In the genomic region with DNA sequence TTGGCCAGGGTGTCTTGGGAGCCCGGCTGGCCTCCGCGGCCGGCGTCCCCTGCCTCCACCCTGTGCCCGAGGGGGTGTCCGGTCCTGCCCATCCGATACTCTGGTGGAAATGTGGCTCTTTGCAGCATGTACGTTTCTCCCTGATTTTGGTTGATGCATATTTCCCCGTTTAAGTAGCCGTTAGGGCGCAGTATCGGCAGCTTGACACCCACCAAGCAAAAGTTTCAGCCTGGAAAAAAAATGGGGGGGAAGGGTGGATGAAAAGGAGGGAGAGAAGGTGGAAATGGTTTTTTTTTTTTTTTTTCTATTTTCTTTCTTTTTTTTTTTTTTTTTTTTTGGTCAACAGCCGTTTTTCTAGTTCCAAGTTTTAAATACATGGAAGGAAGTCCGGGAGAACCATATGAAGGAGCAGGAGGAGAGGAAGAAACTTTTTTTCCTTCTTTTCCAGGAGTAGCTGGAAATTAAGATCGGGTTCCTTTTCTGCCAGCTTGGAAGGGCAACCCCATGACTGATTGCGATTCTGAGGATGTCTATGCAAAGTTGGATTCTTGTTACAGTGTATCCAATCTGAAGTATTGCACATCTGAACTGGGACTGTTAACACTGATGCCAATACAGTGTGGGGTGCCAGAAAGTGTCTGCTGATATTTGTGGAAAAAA, we compare ENCODE assay signal across 8 cellular contexts. TPM values are rescaled to one million over a fixed set of nuclear protein-coding genes. Genes with fewer than 3 reads are reported as not detected.
DNase-seq lines count a peak whose midpoint lies in the region; ATAC-seq, FAIRE-seq and TF ChIP-seq lines count a peak whose summit lies in the region.

No MANE protein-coding gene starts in this region.

- H3K4me2 ChIP-seq in Karpas-422 (ENCODE audit: low read depth, low read length, poor library complexity, severe bottlenecking) = peak overlapping the region; percentile 76
- H3K4me2 ChIP-seq in astrocyte (ENCODE audit: low read length) = peak overlapping the region; percentile 96

- no peaks in the 10 kb centered on the region for H3K9me2 ChIP-seq in Karpas-422 (replicated peaks; ENCODE audit: insufficient read depth, low read length)

- no peaks in the 10 kb centered on the region for H3K36me3 ChIP-seq in CD8-positive, alpha-beta memory T cell (ENCODE audit: insufficient read depth, low read length)
- H3K36me3 ChIP-seq in Karpas-422 (ENCODE audit: insufficient read depth, low read length) = no peaks in the 10 kb centered on the region
- H3K36me3 ChIP-seq in astrocyte (ENCODE audit: insufficient read depth, low read length) = no peaks in the 10 kb centered on the region

- peak overlapping the region; percentile 82 for H3K9ac ChIP-seq in Karpas-422 (ENCODE audit: low read length)
- peak overlapping the region; percentile 93 for H3K9ac ChIP-seq in astrocyte (ENCODE audit: low read length)

- H3K9me3 ChIP-seq in CD8-positive, alpha-beta memory T cell (ENCODE audit: low read length) = no peaks in the 10 kb centered on the region
- no peaks in the 10 kb centered on the region for H3K9me3 ChIP-seq in Karpas-422 (ENCODE audit: low read length)
- no peaks in the 10 kb centered on the region for H3K9me3 ChIP-seq in astrocyte (ENCODE audit: insufficient read depth, low read depth, low read length)

- H3K36me3 Mint-ChIP-seq in CD8-positive, alpha-beta memory T cell = peaks cover 0 to 57% (median 1%) of the 10 kb centered on the region in 3 donors
- H3K36me3 Mint-ChIP-seq in astrocyte (ENCODE audit: low read depth, unreplicated experiment) = peaks cover 8% of the 10 kb centered on the region

- H2AFZ ChIP-seq in Karpas-422 (ENCODE audit: low read length) (no peak overlapping the region), astrocyte (ENCODE audit: low read depth, low read length) (peak overlapping the region; percentile 73)

- ATAC-seq in HG03565 (IDR thresholded peaks at IDR 0.05; ENCODE audit: unreplicated experiment) (no peak), HG03469 (IDR thresholded peaks at IDR 0.05; ENCODE audit: unreplicated experiment) (no peak), HG03025 (IDR thresholded peaks at IDR 0.05; ENCODE audit: low FRiP score, unreplicated experiment) (no peak)

- peak overlapping the region; percentile 95 to 100 (median 99) for H3K4me3 Mint-ChIP-seq in CD8-positive, alpha-beta memory T cell
- peak overlapping the region; percentile 100 for H3K4me3 Mint-ChIP-seq in astrocyte (ENCODE audit: unreplicated experiment)

- peak overlapping the region; percentile 78 to 95 (median 94) for H3K27ac Mint-ChIP-seq in CD8-positive, alpha-beta memory T cell
- H3K27ac Mint-ChIP-seq in astrocyte (ENCODE audit: unreplicated experiment) = peak overlapping the region; percentile 98

- peaks cover 36% of the 10 kb centered on the region for H3K79me2 ChIP-seq in Karpas-422 (ENCODE audit: low read length)
- peaks cover 65% of the 10 kb centered on the region for H3K79me2 ChIP-seq in astrocyte (ENCODE audit: insufficient read depth, low read length)

- H3K27me3 Mint-ChIP-seq in CD8-positive, alpha-beta memory T cell = no peaks in the 10 kb centered on the region
- no peaks in the 10 kb centered on the region for H3K27me3 Mint-ChIP-seq in astrocyte (ENCODE audit: low read depth, unreplicated experiment)

- H4K20me1 ChIP-seq in Karpas-422 (ENCODE audit: insufficient read depth, low read depth, low read length) = peaks cover 3% of the 10 kb centered on the region; the same call in 1 of the 2 replicates
- peaks cover 52% of the 10 kb centered on the region for H4K20me1 ChIP-seq in astrocyte (ENCODE audit: insufficient read depth, low read length)

- no peak for FAIRE-seq in astrocyte (lab: Jason Lieb, UNC)

- CTCF ChIA-PET in CD8-positive, alpha-beta memory T cell (lab: Charles Lee) = interaction anchor here (0.8 to 5.9 kb wide), 11 partner anchors 9 to 605 kb away, joined by 3 to 47 read pairs (median 4); no protein-coding TSS in a partner anchor

- DNase-seq in CD8-positive, alpha-beta memory T cell = no peak
- DNase-seq in Karpas-422 (peak; percentile 54), astrocyte (ENCODE audit: low read depth) (peak; percentile 39), kidney tubule cell (ENCODE audit: low spot score) (peak; percentile 53)

- POLR2A ChIA-PET in CD8-positive, alpha-beta memory T cell (lab: Charles Lee) = interaction anchor here (0.6 to 4.4 kb wide), 4 partner anchors 24 to 174 kb away, joined by 4 to 40 read pairs (median 9); no protein-coding TSS in a partner anchor

- no peaks in the 10 kb centered on the region for H3K9me3 Mint-ChIP-seq in CD8-positive, alpha-beta memory T cell
- H3K9me3 Mint-ChIP-seq in astrocyte (ENCODE audit: unreplicated experiment) = no peaks in the 10 kb centered on the region

- peaks cover 46% of the 10 kb centered on the region for H3K4me1 ChIP-seq in CD8-positive, alpha-beta memory T cell (ENCODE audit: insufficient read depth, low read length)
- H3K4me1 ChIP-seq in Karpas-422 (ENCODE audit: low read length) (peaks cover 22% of the 10 kb centered on the region), astrocyte (ENCODE audit: insufficient read depth, low read length) (peaks cover 17% of the 10 kb centered on the region)

- TF ChIP-seq CTCF in astrocyte (IDR thresholded peaks at IDR 0.05; ENCODE audit: insufficient read depth, low read depth, low read length) = no peak

- H3K4me3 ChIP-seq in CD8-positive, alpha-beta memory T cell (ENCODE audit: low read length) = peak overlapping the region; percentile 97
- peak overlapping the region; percentile 85 for H3K4me3 ChIP-seq in Karpas-422 (ENCODE audit: low read length)
- H3K4me3 ChIP-seq in astrocyte (ENCODE audit: insufficient read depth, low read depth, low read length) = peak overlapping the region; percentile 97

- peaks cover 53 to 61% (median 59%) of the 10 kb centered on the region in 3 donors for H3K4me1 Mint-ChIP-seq in CD8-positive, alpha-beta memory T cell
- peaks cover 30% of the 10 kb centered on the region for H3K4me1 Mint-ChIP-seq in astrocyte (ENCODE audit: low read depth, unreplicated experiment)

- peak overlapping the region; percentile 73 for H3K27ac ChIP-seq in CD8-positive, alpha-beta memory T cell (ENCODE audit: low read depth, low read length)
- peak overlapping the region; percentile 37; the same call in 1 of the 2 replicates for H3K27ac ChIP-seq in Karpas-422 (ENCODE audit: low read length)
- peak overlapping the region; percentile 83 for H3K27ac ChIP-seq in astrocyte (ENCODE audit: low read depth, low read length)
- H3K27ac ChIP-seq in temporal lobe (ENCODE audit: low read depth, low read length) = peak overlapping the region; percentile 60

- no peaks in the 10 kb centered on the region for H3K27me3 ChIP-seq in CD8-positive, alpha-beta memory T cell (ENCODE audit: insufficient read depth, low read length, poor library complexity, severe bottlenecking)
- H3K27me3 ChIP-seq in Karpas-422 (ENCODE audit: low read length) (no peaks in the 10 kb centered on the region), astrocyte (ENCODE audit: insufficient read depth, low read length) (no peaks in the 10 kb centered on the region)

RNA-seq across cellular contexts. Expression of a gene that starts 1.5 kb away (rescaled TPM):
- 10 to 100 TPM; 17.8 to 18.3 TPM for total RNA-seq in CD8-positive, alpha-beta memory T cell
- polyA plus RNA-seq in CD8-positive, alpha-beta memory T cell = 20.3 TPM
- 7.1 and 7.2 TPM in 2 replicates for total RNA-seq in Karpas-422 (2014; rRNA removed; shearing (Covaris generic); ENCODE audit: low replicate concordance)
- 42.2 and 45.4 TPM in 2 replicates for total RNA-seq in astrocyte
- 19.4 TPM for total RNA-seq in temporal lobe

Comparison
In these comparisons a context has a peak if more than half of its experiments do, and no peak if none do; other contexts are left out.
1. DNase-seq: peak in Karpas-422 (single experiment), astrocyte (single experiment) and kidney tubule cell (single experiment); none in CD8-positive, alpha-beta memory T cell (0 of 5).
2. Peak in every context shown above with its lines, with median percentiles within 50 percentile points of each other: H3K27ac ChIP-seq and H3K4me3 ChIP-seq.